In the genomic region with DNA sequence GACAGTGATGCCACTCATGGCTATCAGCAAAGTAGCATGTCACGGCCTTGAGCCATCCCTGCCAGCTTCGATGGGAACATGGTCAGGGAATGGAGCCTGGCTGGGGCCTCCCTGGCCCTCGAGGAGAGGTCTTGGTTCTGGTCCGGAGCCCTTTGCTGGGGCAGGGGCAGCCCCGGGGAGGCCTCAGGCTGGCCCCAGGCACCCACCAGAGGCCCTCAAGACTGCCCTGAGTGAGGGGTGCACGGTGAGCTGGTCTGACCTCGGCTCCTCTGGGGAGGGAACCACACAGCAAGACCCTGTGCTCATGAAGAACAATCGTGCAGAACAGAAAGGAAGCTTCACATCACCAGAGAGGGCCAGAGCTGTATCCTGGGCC, we compare ENCODE assay signal across 18 cellular contexts.
DNase-seq lines count a peak whose midpoint lies in the region; ATAC-seq and TF ChIP-seq lines count a peak whose summit lies in the region.
"Had no signal": no experiment of that assay in that cellular context is flagged by ENCODE, and none has a peak within 500 bp of the region (broad histone marks: within the 10 kb centered on the region; RNA-seq: fewer than 3 reads in every experiment).

No MANE protein-coding gene starts in this region.

- H3K4me3 Mint-ChIP-seq in activated T-cell treated with anti-CD3 and anti-CD28 coated beads, Interleukin-2, amount 50 U/mL, for 4 hours: no peak overlapping the region
- H3K4me3 Mint-ChIP-seq: CD8-positive, alpha-beta memory T cell had no signal

- H3K27me3 Mint-ChIP-seq in activated T-cell treated with anti-CD3 and anti-CD28 coated beads, Interleukin-2, amount 50 U/mL, for 4 hours (ENCODE audit: low read depth): peaks cover 4% of the 10 kb centered on the region
- H3K27me3 Mint-ChIP-seq: CD8-positive, alpha-beta memory T cell had no signal

- no peak for TF ChIP-seq CTCF in spleen (IDR thresholded peaks at IDR 0.05 in 8 of 11, conservative IDR thresholded peaks at IDR 0.05 in 3 of 11)

- H3K36me3 ChIP-seq in H7 (replicated peaks; ENCODE audit: control insufficient read depth, insufficient read depth, low read length): no peaks in the 10 kb centered on the region
- H3K36me3 ChIP-seq in spleen: no peaks in the 10 kb centered on the region
- H3K36me3 ChIP-seq: SJSA1 had no signal

- H3K27ac ChIP-seq in spleen: no peak overlapping the region
- H3K27ac ChIP-seq: SJSA1 had no signal

- peak; percentile 1 for DNase-seq in activated T-cell treated with anti-CD3 and anti-CD28 coated beads, Interleukin-2, amount 50 U/mL, for 4 hours
- DNase-seq in activated T-cell treated with anti-CD3 and anti-CD28 coated beads, Interleukin-2, amount 50 U/mL, for 48 hours: no peak
- DNase-seq in H7 (peak; percentile 33), mesenteric fat pad (ENCODE audit: low spot score) (peak; percentile 62), spleen (peak; percentile 51), NCI-H128 (lab: John Stamatoyannopoulos, UW; ENCODE audit: unreplicated experiment) (no peak)
- no peak for DNase-seq in stimulated activated CD4-positive, alpha-beta T cell treated with anti-CD3 and anti-CD28 coated beads, Interleukin-15, amount 100 ng/mL, for 24 hours
- DNase-seq: 8988T; Calu3; CD8-positive, alpha-beta memory T cell; Kasumi-1; NCI-H1417; NCI-H1694 treated with DMSO at 0.1 percent for 48 hours; NCI-H446; NCI-H526 treated with DMSO at 0.1 percent for 48 hours; OCI-M1 had no signal

- TF ChIP-seq POLR2A in spleen (IDR thresholded peaks at IDR 0.05): no peak

- intact Hi-C loops in spleen (cut with DNase I; ENCODE audit: low total_unique reads): no loop called here

- H3K27me3 ChIP-seq in H7 (ENCODE audit: control insufficient read depth, insufficient read depth, low read length) (no peaks in the 10 kb centered on the region), spleen (replicated peaks in 1 of 7) (peaks cover 0 to 22% (median 0%) of the 10 kb centered on the region in 7 donors)

- H3K9me3 Mint-ChIP-seq in activated T-cell treated with anti-CD3 and anti-CD28 coated beads, Interleukin-2, amount 50 U/mL, for 4 hours: no peaks in the 10 kb centered on the region
- H3K9me3 Mint-ChIP-seq: CD8-positive, alpha-beta memory T cell had no signal

- H3K4me3 ChIP-seq in H7 (ENCODE audit: insufficient read depth, low read depth, low read length): no peak overlapping the region
- no peak overlapping the region for H3K4me3 ChIP-seq in spleen
- H3K4me3 ChIP-seq: SJSA1 had no signal

- 70 to 90% (median 80%) methylated on average over 2 to 8 of the region's 8 CpGs for WGBS in spleen, 5 donors

- H3K9me3 ChIP-seq in spleen: no peaks in the 10 kb centered on the region
- H3K9me3 ChIP-seq: SJSA1 had no signal

- no peaks in the 10 kb centered on the region for H3K36me3 Mint-ChIP-seq in activated T-cell treated with anti-CD3 and anti-CD28 coated beads, Interleukin-2, amount 50 U/mL, for 4 hours (ENCODE audit: insufficient read depth)
- H3K36me3 Mint-ChIP-seq: CD8-positive, alpha-beta memory T cell had no signal

- ATAC-seq in activated T-cell treated with anti-CD3 and anti-CD28 coated beads, Interleukin-2, amount 50 U/mL, for 4 hours: no peak
- ATAC-seq in GM21390 (IDR thresholded peaks at IDR 0.05; ENCODE audit: unreplicated experiment): no peak

- H3K4me1 ChIP-seq in spleen: no peaks in the 10 kb centered on the region
- H3K4me1 ChIP-seq: SJSA1 had no signal

- no peaks in the 10 kb centered on the region for H3K4me1 Mint-ChIP-seq in activated T-cell treated with anti-CD3 and anti-CD28 coated beads, Interleukin-2, amount 50 U/mL, for 4 hours (ENCODE audit: low read depth)
- H3K4me1 Mint-ChIP-seq: CD8-positive, alpha-beta memory T cell had no signal

Comparison
In these comparisons a context has a peak if more than half of its experiments do, and no peak if none do; other contexts are left out.
1. DNase-seq: peak in activated T-cell treated with anti-CD3 and anti-CD28 coated beads, Interleukin-2, amount 50 U/mL, for 4 hours (single experiment), H7 (single experiment), mesenteric fat pad (single experiment) and spleen (single experiment); none in activated T-cell treated with anti-CD3 and anti-CD28 coated beads, Interleukin-2, amount 50 U/mL, for 48 hours (0 of 2), stimulated activated CD4-positive, alpha-beta T cell treated with anti-CD3 and anti-CD28 coated beads, Interleukin-15, amount 100 ng/mL, for 24 hours (single experiment) and NCI-H128 (single experiment).